Comparison of ENCODE assay signal across 23 cellular contexts in genomic region chr2:16406929-16407328, GRCh38.
"Had no signal": no experiment of that assay in that cellular context is flagged by ENCODE, and none has a peak within 500 bp of the region (broad histone marks: within the 10 kb centered on the region; RNA-seq: fewer than 3 reads in every experiment).

No MANE protein-coding gene starts in this region.

- H3K9me3 ChIP-seq: body of pancreas, esophagus squamous epithelium, gastroesophageal sphincter, spleen, thyroid gland had no signal

- H3K4me3 Mint-ChIP-seq: activated CD4-positive, alpha-beta T cell treated with anti-CD3 and anti-CD28 coated beads, Interleukin-2, amount 10 ng/mL, durations not matched to agents 7 days and 5 days; activated CD8-positive, alpha-beta memory T cell treated with anti-CD3 and anti-CD28 coated beads, Interleukin-2, amount 10 ng/mL, durations not matched to agents 7 days and 5 days; activated CD8-positive, alpha-beta T cell treated with anti-CD3 and anti-CD28 coated beads for 36 hours; activated naive CD8-positive, alpha-beta T cell treated with anti-CD3 and anti-CD28 coated beads, Interleukin-2, amount 50 U/mL, for 24 hours; natural killer cell treated with Interleukin-12 subunit alpha and Interleukin-12 subunit beta and Interleukin-15 and Interleukin-18, amount 100 ng/mL, for 72 hours had no signal

- H3K27me3 Mint-ChIP-seq: activated CD4-positive, alpha-beta T cell treated with anti-CD3 and anti-CD28 coated beads, Interleukin-2, amount 10 ng/mL, durations not matched to agents 7 days and 5 days; activated CD8-positive, alpha-beta memory T cell treated with anti-CD3 and anti-CD28 coated beads, Interleukin-2, amount 10 ng/mL, durations not matched to agents 7 days and 5 days; activated CD8-positive, alpha-beta T cell treated with anti-CD3 and anti-CD28 coated beads for 36 hours had no signal

- H3K4me3 ChIP-seq: body of pancreas, esophagus squamous epithelium, gastroesophageal sphincter, spleen, thyroid gland had no signal

- ATAC-seq: activated CD8-positive, alpha-beta memory T cell treated with anti-CD3 and anti-CD28 coated beads, Interleukin-2, amount 10 ng/mL, durations not matched to agents 7 days and 5 days; activated CD8-positive, alpha-beta T cell treated with anti-CD3 and anti-CD28 coated beads for 36 hours; activated naive CD8-positive, alpha-beta T cell treated with anti-CD3 and anti-CD28 coated beads, Interleukin-2, amount 50 U/mL, for 24 hours; gastroesophageal sphincter; left lobe of liver; natural killer cell treated with Interleukin-12 subunit alpha and Interleukin-12 subunit beta and Interleukin-15 and Interleukin-18, amount 100 ng/mL, for 72 hours; SK-N-SH treated with all-trans-retinoic acid at 6 μM for 48 hours; stimulated activated naive CD8-positive, alpha-beta T cell treated with anti-CD3 and anti-CD28 coated beads, Interleukin-15, Interleukin-2, amounts not matched to agents 100 U/mL and 50 U/mL, for 24 hours had no signal

- DNase-seq: activated CD4-positive, alpha-beta T cell treated with anti-CD3 and anti-CD28 coated beads, Interleukin-2, amount 10 ng/mL, durations not matched to agents 7 days and 5 days; activated CD4-positive, CD25-positive, alpha-beta regulatory T cell treated with anti-CD3 and anti-CD28 coated beads, Interleukin-2, amount 50 U/mL, for 72 hours; activated CD8-positive, alpha-beta memory T cell treated with anti-CD3 and anti-CD28 coated beads, Interleukin-2, amount 10 ng/mL, durations not matched to agents 7 days and 5 days; activated CD8-positive, alpha-beta T cell treated with anti-CD3 and anti-CD28 coated beads for 36 hours; activated effector memory CD4-positive, alpha-beta T cell treated with anti-CD3 and anti-CD28 coated beads, Interleukin-2, amount 50 U/mL, for 16 hours; activated naive CD4-positive, alpha-beta T cell treated with anti-CD3 and anti-CD28 coated beads, Interleukin-2, amount 50 U/mL, for 16 hours; activated naive CD8-positive, alpha-beta T cell treated with anti-CD3 and anti-CD28 coated beads, Interleukin-2, amount 50 U/mL, for 24 hours; activated T-cell treated with anti-CD3 and anti-CD28 coated beads for 4 hours; central memory CD4-positive, alpha-beta T cell; dermis blood vessel endothelial cell; effector CD8-positive, alpha-beta T cell; esophagus squamous epithelium; head of caudate nucleus; spleen; stimulated activated CD4-positive, alpha-beta T cell treated with anti-CD3 and anti-CD28 coated beads, Interleukin-4, amount 100 ng/mL, for 1 hour; stimulated activated naive CD8-positive, alpha-beta T cell treated with anti-CD3 and anti-CD28 coated beads, Interleukin-15, Interleukin-2, amounts not matched to agents 100 U/mL and 50 U/mL, for 24 hours; thyroid gland had no signal

- H3K27me3 ChIP-seq: body of pancreas, esophagus squamous epithelium, gastroesophageal sphincter, spleen, thyroid gland had no signal

- H3K27ac ChIP-seq: esophagus squamous epithelium, gastroesophageal sphincter, spleen, thyroid gland, VCaP had no signal

- H3K4me1 ChIP-seq: esophagus squamous epithelium, gastroesophageal sphincter, spleen, thyroid gland had no signal

- H3K27ac Mint-ChIP-seq: activated CD4-positive, alpha-beta T cell treated with anti-CD3 and anti-CD28 coated beads, Interleukin-2, amount 10 ng/mL, durations not matched to agents 7 days and 5 days; activated CD8-positive, alpha-beta memory T cell treated with anti-CD3 and anti-CD28 coated beads, Interleukin-2, amount 10 ng/mL, durations not matched to agents 7 days and 5 days; activated CD8-positive, alpha-beta T cell treated with anti-CD3 and anti-CD28 coated beads for 36 hours; activated naive CD8-positive, alpha-beta T cell treated with anti-CD3 and anti-CD28 coated beads, Interleukin-2, amount 50 U/mL, for 24 hours; natural killer cell treated with Interleukin-12 subunit alpha and Interleukin-12 subunit beta and Interleukin-15 and Interleukin-18, amount 100 ng/mL, for 72 hours had no signal

- H3K36me3 Mint-ChIP-seq: activated CD8-positive, alpha-beta memory T cell treated with anti-CD3 and anti-CD28 coated beads, Interleukin-2, amount 10 ng/mL, durations not matched to agents 7 days and 5 days; natural killer cell treated with Interleukin-12 subunit alpha and Interleukin-12 subunit beta and Interleukin-15 and Interleukin-18, amount 100 ng/mL, for 72 hours had no signal

- H3K9me3 Mint-ChIP-seq: activated CD4-positive, alpha-beta T cell treated with anti-CD3 and anti-CD28 coated beads, Interleukin-2, amount 10 ng/mL, durations not matched to agents 7 days and 5 days; activated CD8-positive, alpha-beta T cell treated with anti-CD3 and anti-CD28 coated beads for 36 hours; activated naive CD8-positive, alpha-beta T cell treated with anti-CD3 and anti-CD28 coated beads, Interleukin-2, amount 50 U/mL, for 24 hours had no signal

- H3K4me1 Mint-ChIP-seq: activated CD4-positive, alpha-beta T cell treated with anti-CD3 and anti-CD28 coated beads, Interleukin-2, amount 10 ng/mL, durations not matched to agents 7 days and 5 days; activated CD8-positive, alpha-beta memory T cell treated with anti-CD3 and anti-CD28 coated beads, Interleukin-2, amount 10 ng/mL, durations not matched to agents 7 days and 5 days; activated naive CD8-positive, alpha-beta T cell treated with anti-CD3 and anti-CD28 coated beads, Interleukin-2, amount 50 U/mL, for 24 hours had no signal

- H3K36me3 ChIP-seq: esophagus squamous epithelium, gastroesophageal sphincter, spleen, thyroid gland had no signal
